In genomic region chr6:22656696-22657340, GRCh38 we compare ENCODE assay signal across 13 cellular contexts.
A peak's percentile ranks its signal among the peaks of the same experiment; 100 is the strongest.
DNase-seq lines count a peak whose midpoint lies in the region; ATAC-seq and TF ChIP-seq lines count a peak whose summit lies in the region.
"Had no signal": no experiment of that assay in that cellular context is flagged by ENCODE, and none has a peak within 500 bp of the region (broad histone marks: within the 10 kb centered on the region; RNA-seq: fewer than 3 reads in every experiment).

No MANE protein-coding gene starts in this region.

- no peaks in the 10 kb centered on the region for H3K27me3 ChIP-seq in BE2C
- H3K27me3 ChIP-seq in smooth muscle cell (ENCODE audit: low read depth): no peaks in the 10 kb centered on the region
- no peaks in the 10 kb centered on the region for H3K27me3 ChIP-seq in tibial artery
- H3K27me3 ChIP-seq: stomach had no signal

- no peak overlapping the region for H3K4me2 ChIP-seq in smooth muscle cell

- WGBS in smooth muscle cell (ENCODE audit: low lambda C conversion rate): 83% methylated on average over 3 of the region's 3 CpGs

- intact Hi-C loops in tibial artery (cut with DNase I; ENCODE audit: low total_unique reads): no loop called here

- no peak overlapping the region for H2AFZ ChIP-seq in smooth muscle cell (ENCODE audit: low read depth)

- H3K4me3 ChIP-seq in BE2C (ENCODE audit: low read depth, low read length) (no peak overlapping the region), smooth muscle cell (no peak overlapping the region), tibial artery (no peak overlapping the region)
- H3K4me3 ChIP-seq: stomach had no signal

- no peak overlapping the region for H3K27ac ChIP-seq in smooth muscle cell (ENCODE audit: low read depth)
- H3K27ac ChIP-seq in tibial artery: no peak overlapping the region
- H3K27ac ChIP-seq: stomach had no signal

- H3K9me3 ChIP-seq in BE2C (no peaks in the 10 kb centered on the region), smooth muscle cell (replicated peaks; ENCODE audit: low read depth) (no peaks in the 10 kb centered on the region), tibial artery (no peaks in the 10 kb centered on the region)
- H3K9me3 ChIP-seq: stomach had no signal

- DNase-seq in pons (ENCODE audit: low spot score): peak; percentile 6
- DNase-seq in BE2C: no peak
- DNase-seq in smooth muscle cell (lab: John Stamatoyannopoulos, UW; ENCODE audit: unreplicated experiment): no peak
- no peak for DNase-seq in tibial artery
- DNase-seq: activated naive CD8-positive, alpha-beta T cell treated with anti-CD3 and anti-CD28 coated beads for 36 hours; central memory CD4-positive, alpha-beta T cell; stomach; T-cell had no signal

- H3K36me3 ChIP-seq in BE2C (no peaks in the 10 kb centered on the region), smooth muscle cell (ENCODE audit: low read depth) (no peaks in the 10 kb centered on the region), tibial artery (no peaks in the 10 kb centered on the region)
- H3K36me3 ChIP-seq: stomach had no signal

- no peaks in the 10 kb centered on the region for H3K79me2 ChIP-seq in smooth muscle cell (ENCODE audit: low read depth)

- no peaks in the 10 kb centered on the region for H3K4me1 ChIP-seq in BE2C
- no peaks in the 10 kb centered on the region for H3K4me1 ChIP-seq in smooth muscle cell (ENCODE audit: low read depth)
- H3K4me1 ChIP-seq in tibial artery: peaks cover 0 to 8% (median 3%) of the 10 kb centered on the region in 4 donors

- no peaks in the 10 kb centered on the region for H4K20me1 ChIP-seq in smooth muscle cell (ENCODE audit: low read depth)

- ATAC-seq in GM19324 (IDR thresholded peaks at IDR 0.05; ENCODE audit: low FRiP score, unreplicated experiment) (peak; percentile 52), HG02938 (IDR thresholded peaks at IDR 0.05; ENCODE audit: unreplicated experiment) (peak; percentile 88), HG03575 (IDR thresholded peaks at IDR 0.05; ENCODE audit: extremely low read depth, insufficient number of reproducible peaks, low FRiP score, unreplicated experiment) (peak; percentile 65)
- ATAC-seq: left lobe of liver, Panc1, T-cell had no signal

- no peak for TF ChIP-seq CTCF in BE2C (IDR thresholded peaks at IDR 0.05; ENCODE audit: low read depth, low read length)
- TF ChIP-seq CTCF in smooth muscle cell (IDR thresholded peaks at IDR 0.05; ENCODE audit: borderline replicate concordance, insufficient read depth, poor library complexity, severe bottlenecking): no peak
- no peak for TF ChIP-seq CTCF in tibial artery (IDR thresholded peaks at IDR 0.05)

- H3F3A ChIP-seq in smooth muscle cell (ENCODE audit: low read depth): no peaks in the 10 kb centered on the region

- no peak overlapping the region for H3K9ac ChIP-seq in smooth muscle cell (ENCODE audit: low read depth)
